In the genomic region with DNA sequence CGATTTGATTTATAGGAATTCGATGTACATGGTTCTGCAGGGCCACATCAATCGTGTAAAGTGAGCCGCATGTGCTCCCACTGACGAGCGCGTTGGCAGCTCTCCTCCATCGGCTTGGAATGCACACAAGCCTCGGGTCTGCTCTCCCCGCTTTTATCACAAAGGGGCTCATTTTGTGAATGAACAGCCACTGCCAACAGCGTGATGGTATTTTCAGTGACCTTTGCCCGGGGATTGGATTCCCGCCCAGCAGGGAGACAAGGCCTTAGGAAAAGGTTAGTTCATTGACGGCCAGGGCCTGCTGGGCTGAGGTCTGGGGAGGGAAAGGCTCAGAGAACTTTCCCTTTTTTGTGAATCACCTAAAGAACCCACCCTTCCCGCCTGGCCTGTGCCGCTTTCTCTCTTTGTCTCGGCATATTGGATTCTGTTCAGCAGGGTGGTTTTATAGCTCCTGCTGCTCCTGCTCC, we compare ENCODE assay signal across 1 cellular context.
TF ChIP-seq lines count a peak whose summit lies in the region.

No MANE protein-coding gene starts in this region.

TF ChIP-seq in GM23338, 12 proteins besides CTCF, POLR2A, EP300 and RAD21 (continued from another document):
- TF ChIP-seq, protein P1, sequence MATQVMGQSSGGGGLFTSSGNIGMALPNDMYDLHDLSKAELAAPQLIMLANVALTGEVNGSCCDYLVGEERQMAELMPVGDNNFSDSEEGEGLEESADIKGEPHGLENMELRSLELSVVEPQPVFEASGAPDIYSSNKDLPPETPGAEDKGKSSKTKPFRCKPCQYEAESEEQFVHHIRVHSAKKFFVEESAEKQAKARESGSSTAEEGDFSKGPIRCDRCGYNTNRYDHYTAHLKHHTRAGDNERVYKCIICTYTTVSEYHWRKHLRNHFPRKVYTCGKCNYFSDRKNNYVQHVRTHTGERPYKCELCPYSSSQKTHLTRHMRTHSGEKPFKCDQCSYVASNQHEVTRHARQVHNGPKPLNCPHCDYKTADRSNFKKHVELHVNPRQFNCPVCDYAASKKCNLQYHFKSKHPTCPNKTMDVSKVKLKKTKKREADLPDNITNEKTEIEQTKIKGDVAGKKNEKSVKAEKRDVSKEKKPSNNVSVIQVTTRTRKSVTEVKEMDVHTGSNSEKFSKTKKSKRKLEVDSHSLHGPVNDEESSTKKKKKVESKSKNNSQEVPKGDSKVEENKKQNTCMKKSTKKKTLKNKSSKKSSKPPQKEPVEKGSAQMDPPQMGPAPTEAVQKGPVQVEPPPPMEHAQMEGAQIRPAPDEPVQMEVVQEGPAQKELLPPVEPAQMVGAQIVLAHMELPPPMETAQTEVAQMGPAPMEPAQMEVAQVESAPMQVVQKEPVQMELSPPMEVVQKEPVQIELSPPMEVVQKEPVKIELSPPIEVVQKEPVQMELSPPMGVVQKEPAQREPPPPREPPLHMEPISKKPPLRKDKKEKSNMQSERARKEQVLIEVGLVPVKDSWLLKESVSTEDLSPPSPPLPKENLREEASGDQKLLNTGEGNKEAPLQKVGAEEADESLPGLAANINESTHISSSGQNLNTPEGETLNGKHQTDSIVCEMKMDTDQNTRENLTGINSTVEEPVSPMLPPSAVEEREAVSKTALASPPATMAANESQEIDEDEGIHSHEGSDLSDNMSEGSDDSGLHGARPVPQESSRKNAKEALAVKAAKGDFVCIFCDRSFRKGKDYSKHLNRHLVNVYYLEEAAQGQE (IDR thresholded peaks at IDR 0.05; ENCODE audit: unreplicated experiment) = no peak
- TF ChIP-seq ZNF114 (CRISPR knock-in tag; IDR thresholded peaks at IDR 0.05) (no peak), EZH2phosphoT487 (IDR thresholded peaks at IDR 0.05; ENCODE audit: unreplicated experiment) (no peak), JUNB (IDR thresholded peaks at IDR 0.05; ENCODE audit: unreplicated experiment) (no peak), POLR2AphosphoS5 (IDR thresholded peaks at IDR 0.05; ENCODE audit: low read depth) (no peak)
